27 cellular contexts compared by ENCODE assay signal in the genomic region with DNA sequence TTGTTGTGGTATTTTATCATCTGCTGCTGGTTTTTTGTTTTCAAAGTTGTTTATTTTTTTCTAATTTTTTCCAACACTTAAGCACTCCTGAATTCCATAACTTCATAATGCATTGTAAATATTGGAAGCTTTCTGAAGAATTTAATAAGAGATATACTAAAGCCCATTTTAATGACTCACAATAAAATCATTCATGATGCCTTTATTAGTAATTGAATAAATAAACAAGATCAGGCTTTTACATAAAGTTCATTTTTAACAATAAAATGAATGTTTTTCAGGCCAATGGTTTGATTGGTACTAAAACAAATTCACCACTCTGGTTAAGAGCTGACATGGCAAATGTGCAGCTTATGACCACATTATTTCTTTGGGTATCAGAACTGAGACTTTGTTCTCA.
"Had no signal": no experiment of that assay in that cellular context is flagged by ENCODE, and none has a peak within 500 bp of the region (broad histone marks: within the 10 kb centered on the region; RNA-seq: fewer than 3 reads in every experiment).

No MANE protein-coding gene starts in this region.

- H3K27ac ChIP-seq: SJCRH30, SK-N-MC, WERI-Rb-1 had no signal

- H3K9me3 Mint-ChIP-seq: activated CD4-positive, alpha-beta T cell treated with anti-CD3 and anti-CD28 coated beads, Interleukin-2, amount 10 ng/mL, durations not matched to agents 24 days and 14 days; activated T-helper 17 cell treated with anti-CD3 and anti-CD28 coated beads, Interleukin-2, amount 50 U/mL, for 72 hours had no signal

- H3K36me3 ChIP-seq: SJCRH30, WERI-Rb-1 had no signal

- H3K27me3 ChIP-seq: SJCRH30 had no signal

- H3K27me3 Mint-ChIP-seq: activated CD4-positive, alpha-beta T cell treated with anti-CD3 and anti-CD28 coated beads, Interleukin-2, amount 10 ng/mL, durations not matched to agents 24 days and 14 days; activated CD8-positive, alpha-beta T cell treated with anti-CD3 and anti-CD28 coated beads for 36 hours; activated naive CD8-positive, alpha-beta T cell treated with anti-CD3 and anti-CD28 coated beads for 36 hours; activated T-helper 17 cell treated with anti-CD3 and anti-CD28 coated beads, Interleukin-2, amount 50 U/mL, for 72 hours had no signal

- H3K4me3 Mint-ChIP-seq: activated CD4-positive, alpha-beta T cell treated with anti-CD3 and anti-CD28 coated beads, Interleukin-2, amount 10 ng/mL, durations not matched to agents 24 days and 14 days; activated CD8-positive, alpha-beta T cell treated with anti-CD3 and anti-CD28 coated beads for 36 hours; activated naive CD8-positive, alpha-beta T cell treated with anti-CD3 and anti-CD28 coated beads for 36 hours; activated T-cell treated with anti-CD3 and anti-CD28 coated beads, Interleukin-2, amount 50 U/mL, for 72 hours; activated T-helper 17 cell treated with anti-CD3 and anti-CD28 coated beads, Interleukin-2, amount 50 U/mL, for 72 hours had no signal

- H3K9me3 ChIP-seq: SJCRH30 had no signal

- FAIRE-seq: K562 had no signal

- H3K36me3 Mint-ChIP-seq: activated naive CD8-positive, alpha-beta T cell treated with anti-CD3 and anti-CD28 coated beads for 36 hours had no signal

- H3K4me1 Mint-ChIP-seq: activated CD4-positive, alpha-beta T cell treated with anti-CD3 and anti-CD28 coated beads, Interleukin-2, amount 10 ng/mL, durations not matched to agents 24 days and 14 days; activated naive CD8-positive, alpha-beta T cell treated with anti-CD3 and anti-CD28 coated beads for 36 hours; activated T-helper 17 cell treated with anti-CD3 and anti-CD28 coated beads, Interleukin-2, amount 50 U/mL, for 72 hours had no signal

- H3K4me3 ChIP-seq: K562, SJCRH30, SK-N-MC had no signal

- H3K27ac Mint-ChIP-seq: activated CD4-positive, alpha-beta T cell treated with anti-CD3 and anti-CD28 coated beads, Interleukin-2, amount 10 ng/mL, durations not matched to agents 24 days and 14 days; activated CD8-positive, alpha-beta T cell treated with anti-CD3 and anti-CD28 coated beads for 36 hours; activated naive CD8-positive, alpha-beta T cell treated with anti-CD3 and anti-CD28 coated beads for 36 hours; activated T-cell treated with anti-CD3 and anti-CD28 coated beads, Interleukin-2, amount 50 U/mL, for 72 hours; activated T-helper 17 cell treated with anti-CD3 and anti-CD28 coated beads, Interleukin-2, amount 50 U/mL, for 72 hours had no signal

- DNase-seq: activated CD4-positive, alpha-beta T cell treated with anti-CD3 and anti-CD28 coated beads, Interleukin-2, amount 10 ng/mL, durations not matched to agents 24 days and 14 days; activated CD4-positive, alpha-beta T cell treated with anti-CD3 and anti-CD28 coated beads, Interleukin-2, amount 50 U/mL, for 4 hours; activated CD8-positive, alpha-beta T cell treated with anti-CD3 and anti-CD28 coated beads for 36 hours; activated effector memory CD4-positive, alpha-beta T cell treated with anti-CD3 and anti-CD28 coated beads, Interleukin-2, amount 50 U/mL, for 16 hours; activated naive CD4-positive, alpha-beta T cell; activated naive CD4-positive, alpha-beta T cell treated with anti-CD3 and anti-CD28 coated beads, Interleukin-2, amount 50 U/mL, for 16 hours; activated naive CD8-positive, alpha-beta T cell treated with anti-CD3 and anti-CD28 coated beads for 36 hours; activated T-cell treated with anti-CD3 and anti-CD28 coated beads, Interleukin-2, amount 50 U/mL, for 1 hour; activated T-cell treated with anti-CD3 and anti-CD28 coated beads, Interleukin-2, amount 50 U/mL, for 72 hours; amniotic stem cell; aorta; MM.1S; MV-4-11; NCI-H1092; NCI-H1436 treated with DMSO at 0.1 percent for 48 hours; NCI-H1694 treated with DMSO at 0.1 percent for 48 hours; NCI-H2029; NCI-H345; NCI-H524 treated with DMSO at 0.1 percent for 48 hours; NK-92 treated with Interleukin-12 subunit alpha and Interleukin-12 subunit beta, amount 100 ng/mL, for 24 hours; SHP77; SJCRH30; T1000; WERI-Rb-1 had no signal

- H3K4me1 ChIP-seq: SJCRH30 had no signal
